ENCODE assay signal across 8 cellular contexts in genomic region chr17:40548982-40549680, GRCh38. TPM values are rescaled to one million over a fixed set of nuclear protein-coding genes. Genes with fewer than 3 reads are reported as not detected.
DNase-seq lines count a peak whose midpoint lies in the region; ATAC-seq and TF ChIP-seq lines count a peak whose summit lies in the region.

No MANE protein-coding gene starts in this region.

- H3K4me3 Mint-ChIP-seq in MCF 10A (ENCODE audit: unreplicated experiment), result no peak overlapping the region

- 92 to 94% methylated on average over 8 of the region's 9 CpGs for WGBS in mesodermal cell (ENCODE audit: insufficient coverage in 2 of 2), 2 experiments
- 44% methylated on average over 9 of the region's 9 CpGs for WGBS in urinary bladder

- H3K27ac ChIP-seq in mesodermal cell (ENCODE audit: low read depth, low read length, severe bottlenecking) (peak overlapping the region; percentile 5), urinary bladder (ENCODE audit: low read depth) (peak overlapping the region; percentile 83)

- DNase-seq in DMS53 treated with DMSO at 0.1 percent for 48 hours (lab: John Stamatoyannopoulos, UW; ENCODE audit: unreplicated experiment) (peak; percentile 53), NCI-H510A (lab: John Stamatoyannopoulos, UW) (peak; percentile 81), MCF 10A (ENCODE audit: unreplicated experiment) (peak; percentile 94), AG08395 (ENCODE audit: low spot score) (no peak)
- DNase-seq in stimulated activated naive CD4-positive, alpha-beta T cell treated with Interleukin-2 at 50 U/mL for 16 hours (lab: John Stamatoyannopoulos, UW), result no peak

- H3K27ac Mint-ChIP-seq in MCF 10A (ENCODE audit: low read depth, unreplicated experiment), result peak overlapping the region; percentile 86

- POLR2A ChIA-PET in MCF 10A (lab: Yijun Ruan, JAX), result interaction anchor here (0.6 to 5.4 kb wide), 18 partner anchors 8 to 641 kb away, joined by 3 to 49 read pairs (median 8); partner anchors contain the start of genes TNS4 and TOP2A

- no TSS peak for BruUV-seq in MCF 10A (replicated peaks; lab: Mats Ljungman, UMichigan)

- no peaks in the 10 kb centered on the region for H3K36me3 Mint-ChIP-seq in MCF 10A (ENCODE audit: insufficient read depth, unreplicated experiment)

- H3K4me1 Mint-ChIP-seq in MCF 10A (ENCODE audit: insufficient read depth, unreplicated experiment), result peaks cover 35% of the 10 kb centered on the region

- H3K27me3 Mint-ChIP-seq in MCF 10A (ENCODE audit: insufficient read depth, unreplicated experiment), result no peaks in the 10 kb centered on the region

- CTCF ChIA-PET in MCF 10A (lab: Yijun Ruan, JAX), result interaction anchor here (0.5 to 3.3 kb wide), 8 partner anchors 10 to 147 kb away, joined by 3 to 39 read pairs (median 7); no protein-coding TSS in a partner anchor

- H3K4me3 ChIP-seq in mesodermal cell (ENCODE audit: extremely low read depth, insufficient read depth, low read length, poor library complexity, severe bottlenecking) (no peak overlapping the region), urinary bladder (ENCODE audit: low read depth, low read length) (no peak overlapping the region)

- intact Hi-C loops in MCF 10A (cut with micrococcal nuclease), result no loop called here

- TF ChIP-seq CTCF in MCF 10A (IDR thresholded peaks at IDR 0.05; ENCODE audit: unreplicated experiment), result no peak

- no peaks in the 10 kb centered on the region for H3K9me3 ChIP-seq in mesodermal cell (ENCODE audit: control insufficient read depth, low read length)

- no peaks in the 10 kb centered on the region for H3K36me3 ChIP-seq in mesodermal cell (ENCODE audit: control insufficient read depth, insufficient read depth, low read length)
- H3K36me3 ChIP-seq in urinary bladder (ENCODE audit: insufficient read depth), result no peaks in the 10 kb centered on the region

- peaks cover 31% of the 10 kb centered on the region for H3K4me1 ChIP-seq in mesodermal cell (ENCODE audit: control insufficient read depth, insufficient read depth, low read length, poor library complexity, severe bottlenecking)
- H3K4me1 ChIP-seq in urinary bladder (ENCODE audit: insufficient read depth), result peaks cover 3% of the 10 kb centered on the region

- no peak for ATAC-seq in HG03442 (IDR thresholded peaks at IDR 0.05; ENCODE audit: unreplicated experiment)

- no peaks in the 10 kb centered on the region for H3K9me3 Mint-ChIP-seq in MCF 10A (ENCODE audit: unreplicated experiment)

RNA-seq across cellular contexts. Expression of gene CCR7, which starts 16.1 kb away (rescaled TPM):
- total RNA-seq in MCF 10A (2022) (not detected in 2 replicates), urinary bladder (0.58 TPM)
- polyA plus RNA-seq in mesodermal cell (2013, experiment 1 of 2), result 0.26 TPM
- polyA plus RNA-seq in mesodermal cell (2013, experiment 2 of 2), result 0.25 TPM
- polyA plus RNA-seq in urinary bladder, result 0.39 TPM

RNA-seq across cellular contexts. Expression of gene TNS4, which starts 47.7 kb away (rescaled TPM):
- total RNA-seq in MCF 10A (2022) (387 and 522 TPM in 2 replicates), urinary bladder (5.4 TPM)
- not detected for polyA plus RNA-seq in mesodermal cell (2013, experiment 1 of 2)
- not detected for polyA plus RNA-seq in mesodermal cell (2013, experiment 2 of 2)
- 5.0 TPM for polyA plus RNA-seq in urinary bladder

Comparison
In these comparisons a context has a peak if more than half of its experiments do, and no peak if none do; other contexts are left out.
1. DNase-seq: peak in DMS53 treated with DMSO at 0.1 percent for 48 hours (single experiment), NCI-H510A (single experiment) and MCF 10A (single experiment); none in stimulated activated naive CD4-positive, alpha-beta T cell treated with Interleukin-2 at 50 U/mL for 16 hours (single experiment) and AG08395 (single experiment).
2. RNA of gene TNS4, which starts 47.7 kb away (total RNA-seq): 387 to 522 TPM in MCF 10A; 5.4 TPM in urinary bladder (single experiment); every median in the first group is over 10 times any median in the second.